Comparison of ENCODE assay signal across 1 cellular context in the genomic region with DNA sequence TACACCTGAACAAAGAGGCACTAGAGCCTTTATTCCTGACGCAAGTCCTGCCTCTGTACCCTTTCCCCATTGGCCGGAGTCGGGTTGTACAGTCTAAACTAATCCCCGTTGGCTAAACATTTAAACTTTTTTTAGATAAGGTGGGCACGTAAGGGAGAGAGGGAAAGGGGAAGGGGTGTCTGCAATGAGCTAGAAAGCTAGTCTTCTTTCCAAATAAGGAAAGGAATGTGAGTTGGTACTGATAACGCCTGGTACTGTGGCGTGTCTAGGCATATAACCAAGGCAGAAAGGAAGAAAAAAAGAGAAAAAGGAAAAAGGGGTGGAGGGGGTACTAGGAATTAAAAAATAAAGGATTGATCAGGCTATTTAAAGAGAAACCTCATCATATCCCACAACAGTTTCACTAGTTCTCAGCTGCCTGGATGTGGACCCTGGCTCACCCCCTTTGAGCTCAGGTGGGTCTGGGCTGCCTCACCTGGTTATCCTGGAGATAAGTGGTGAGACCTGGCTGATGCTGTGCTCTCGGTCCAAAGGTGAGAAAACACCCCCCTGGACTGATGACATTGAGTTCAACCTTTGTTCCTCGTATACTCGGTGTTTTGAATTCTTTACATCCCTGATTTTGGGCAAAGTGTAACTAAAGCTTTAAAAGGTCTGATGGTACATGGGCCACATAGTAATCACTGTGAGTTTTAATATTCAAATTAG.
TF ChIP-seq lines count a peak whose summit lies in the region.

No MANE protein-coding gene starts in this region.

TF ChIP-seq in WTC11, 78 proteins besides CTCF, POLR2A, EP300 and RAD21 (continued from another document):
- TF ChIP-seq, protein P1, sequence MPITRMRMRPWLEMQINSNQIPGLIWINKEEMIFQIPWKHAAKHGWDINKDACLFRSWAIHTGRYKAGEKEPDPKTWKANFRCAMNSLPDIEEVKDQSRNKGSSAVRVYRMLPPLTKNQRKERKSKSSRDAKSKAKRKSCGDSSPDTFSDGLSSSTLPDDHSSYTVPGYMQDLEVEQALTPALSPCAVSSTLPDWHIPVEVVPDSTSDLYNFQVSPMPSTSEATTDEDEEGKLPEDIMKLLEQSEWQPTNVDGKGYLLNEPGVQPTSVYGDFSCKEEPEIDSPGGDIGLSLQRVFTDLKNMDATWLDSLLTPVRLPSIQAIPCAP (CRISPR knock-in tag; IDR thresholded peaks at IDR 0.05): no peak
- no peak for TF ChIP-seq ZNF671 (CRISPR knock-in tag; IDR thresholded peaks at IDR 0.05)
- no peak for TF ChIP-seq NR3C1 (CRISPR knock-in tag; conservative IDR thresholded peaks at IDR 0.05; ENCODE audit: low read depth)
- no peak for TF ChIP-seq MYBL2 (CRISPR knock-in tag; IDR thresholded peaks at IDR 0.05)
- no peak for TF ChIP-seq FOXK1 (CRISPR knock-in tag; IDR thresholded peaks at IDR 0.05)
- TF ChIP-seq SP1 (CRISPR knock-in tag; conservative IDR thresholded peaks at IDR 0.05): no peak
TF ChIP-seq in WTC11: peak in this region for 0.
